ENCODE assay signal across 1 cellular context in genomic region chr9:3920586-3921582, GRCh38.
TF ChIP-seq lines count a peak whose summit lies in the region.

No MANE protein-coding gene starts in this region.

TF ChIP-seq in HepG2, 621 proteins besides CTCF, POLR2A, EP300 and RAD21 (continued from another document and continues in another):
- no peak for TF ChIP-seq UBTF (CRISPR knock-in tag; IDR thresholded peaks at IDR 0.05)
- no peak for TF ChIP-seq SUZ12 (IDR thresholded peaks at IDR 0.05; ENCODE audit: low read depth, low read length)
- no peak for TF ChIP-seq ERF (CRISPR knock-in tag; IDR thresholded peaks at IDR 0.05)
- TF ChIP-seq AHR (CRISPR knock-in tag; IDR thresholded peaks at IDR 0.05): no peak
- no peak for TF ChIP-seq RFX1 (IDR thresholded peaks at IDR 0.05)
- TF ChIP-seq ZFYVE20 (CRISPR knock-in tag; IDR thresholded peaks at IDR 0.05; ENCODE audit: borderline replicate concordance, low read depth): no peak
- no peak for TF ChIP-seq ZSCAN12 (CRISPR knock-in tag; IDR thresholded peaks at IDR 0.05)
- TF ChIP-seq SOX6 (IDR thresholded peaks at IDR 0.05): no peak
- peak; percentile 81 for TF ChIP-seq SOX6 (CRISPR knock-in tag; IDR thresholded peaks at IDR 0.05)
- TF ChIP-seq ZSCAN29 (CRISPR knock-in tag; conservative IDR thresholded peaks at IDR 0.05): 0 out of 2 replicates have a peak, but pooled peaks have one; percentile 64
- no peak for TF ChIP-seq CC2D1A (CRISPR knock-in tag; IDR thresholded peaks at IDR 0.05)
- TF ChIP-seq, protein P1, sequence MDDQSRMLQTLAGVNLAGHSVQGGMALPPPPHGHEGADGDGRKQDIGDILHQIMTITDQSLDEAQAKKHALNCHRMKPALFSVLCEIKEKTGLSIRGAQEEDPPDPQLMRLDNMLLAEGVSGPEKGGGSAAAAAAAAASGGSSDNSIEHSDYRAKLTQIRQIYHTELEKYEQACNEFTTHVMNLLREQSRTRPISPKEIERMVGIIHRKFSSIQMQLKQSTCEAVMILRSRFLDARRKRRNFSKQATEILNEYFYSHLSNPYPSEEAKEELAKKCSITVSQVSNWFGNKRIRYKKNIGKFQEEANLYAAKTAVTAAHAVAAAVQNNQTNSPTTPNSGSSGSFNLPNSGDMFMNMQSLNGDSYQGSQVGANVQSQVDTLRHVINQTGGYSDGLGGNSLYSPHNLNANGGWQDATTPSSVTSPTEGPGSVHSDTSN (CRISPR knock-in tag; IDR thresholded peaks at IDR 0.05; ENCODE audit: borderline replicate concordance): no peak
- TF ChIP-seq, protein P2, sequence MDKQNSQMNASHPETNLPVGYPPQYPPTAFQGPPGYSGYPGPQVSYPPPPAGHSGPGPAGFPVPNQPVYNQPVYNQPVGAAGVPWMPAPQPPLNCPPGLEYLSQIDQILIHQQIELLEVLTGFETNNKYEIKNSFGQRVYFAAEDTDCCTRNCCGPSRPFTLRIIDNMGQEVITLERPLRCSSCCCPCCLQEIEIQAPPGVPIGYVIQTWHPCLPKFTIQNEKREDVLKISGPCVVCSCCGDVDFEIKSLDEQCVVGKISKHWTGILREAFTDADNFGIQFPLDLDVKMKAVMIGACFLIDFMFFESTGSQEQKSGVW (CRISPR knock-in tag; IDR thresholded peaks at IDR 0.05; ENCODE audit: borderline replicate concordance): no peak
- no peak; the same call in 1 of the 2 replicates for TF ChIP-seq ZNF414 (CRISPR knock-in tag; IDR thresholded peaks at IDR 0.05)
- TF ChIP-seq ARNTL (CRISPR knock-in tag; IDR thresholded peaks at IDR 0.05): no peak
- TF ChIP-seq MEIS1 (CRISPR knock-in tag; IDR thresholded peaks at IDR 0.05; ENCODE audit: borderline replicate concordance): no peak
- TF ChIP-seq HDAC1 (CRISPR knock-in tag; IDR thresholded peaks at IDR 0.05): no peak
- no peak for TF ChIP-seq ZSCAN22 (CRISPR knock-in tag; IDR thresholded peaks at IDR 0.05)
- TF ChIP-seq ZBED4 (CRISPR knock-in tag; IDR thresholded peaks at IDR 0.05; ENCODE audit: borderline replicate concordance): 0 out of 2 replicates have a peak, but pooled peaks have one; percentile 14
- TF ChIP-seq SNAPC5 (CRISPR knock-in tag; IDR thresholded peaks at IDR 0.05; ENCODE audit: borderline replicate concordance): no peak
- TF ChIP-seq ZNF549 (CRISPR knock-in tag; IDR thresholded peaks at IDR 0.05): no peak
- no peak for TF ChIP-seq ZGPAT (CRISPR knock-in tag; IDR thresholded peaks at IDR 0.05)
- no peak for TF ChIP-seq ZFP90 (CRISPR knock-in tag; IDR thresholded peaks at IDR 0.05; ENCODE audit: borderline replicate concordance)
- no peak for TF ChIP-seq ZNF674 (CRISPR knock-in tag; IDR thresholded peaks at IDR 0.05; ENCODE audit: low read depth)
- no peak for TF ChIP-seq PRMT3 (CRISPR knock-in tag; IDR thresholded peaks at IDR 0.05; ENCODE audit: borderline replicate concordance, low read depth)
- no peak for TF ChIP-seq PAX8 (CRISPR knock-in tag; IDR thresholded peaks at IDR 0.05; ENCODE audit: borderline replicate concordance)
- no peak for TF ChIP-seq ZNF274 (CRISPR knock-in tag; IDR thresholded peaks at IDR 0.05)
- TF ChIP-seq ZNF496 (CRISPR knock-in tag; IDR thresholded peaks at IDR 0.05; ENCODE audit: insufficient replicate concordance): no peak
- no peak for TF ChIP-seq DNMT3B (CRISPR knock-in tag; conservative IDR thresholded peaks at IDR 0.05)
- TF ChIP-seq GLI4 (CRISPR knock-in tag; IDR thresholded peaks at IDR 0.05; ENCODE audit: borderline replicate concordance): no peak
- TF ChIP-seq PHF5A (CRISPR knock-in tag; IDR thresholded peaks at IDR 0.05; ENCODE audit: low read depth, unreplicated experiment): no peak
- TF ChIP-seq ZNF563 (CRISPR knock-in tag; IDR thresholded peaks at IDR 0.05): no peak
- no peak for TF ChIP-seq CAMTA2 (CRISPR knock-in tag; IDR thresholded peaks at IDR 0.05; ENCODE audit: borderline replicate concordance)
- TF ChIP-seq DR1 (CRISPR knock-in tag; IDR thresholded peaks at IDR 0.05): no peak
- no peak for TF ChIP-seq ZNF589 (CRISPR knock-in tag; conservative IDR thresholded peaks at IDR 0.05)
- peak; percentile 50 for TF ChIP-seq TEAD3 (CRISPR knock-in tag; optimal IDR thresholded peaks at IDR 0.05; ENCODE audit: borderline replicate concordance)
- TF ChIP-seq ZNF816 (CRISPR knock-in tag; IDR thresholded peaks at IDR 0.05; ENCODE audit: borderline replicate concordance): no peak
- TF ChIP-seq ZNF546 (CRISPR knock-in tag; conservative IDR thresholded peaks at IDR 0.05): no peak
- no peak for TF ChIP-seq ZNF501 (CRISPR knock-in tag; IDR thresholded peaks at IDR 0.05)
- no peak for TF ChIP-seq ARHGAP35 (CRISPR knock-in tag; IDR thresholded peaks at IDR 0.05; ENCODE audit: borderline replicate concordance)
- TF ChIP-seq, protein P3, sequence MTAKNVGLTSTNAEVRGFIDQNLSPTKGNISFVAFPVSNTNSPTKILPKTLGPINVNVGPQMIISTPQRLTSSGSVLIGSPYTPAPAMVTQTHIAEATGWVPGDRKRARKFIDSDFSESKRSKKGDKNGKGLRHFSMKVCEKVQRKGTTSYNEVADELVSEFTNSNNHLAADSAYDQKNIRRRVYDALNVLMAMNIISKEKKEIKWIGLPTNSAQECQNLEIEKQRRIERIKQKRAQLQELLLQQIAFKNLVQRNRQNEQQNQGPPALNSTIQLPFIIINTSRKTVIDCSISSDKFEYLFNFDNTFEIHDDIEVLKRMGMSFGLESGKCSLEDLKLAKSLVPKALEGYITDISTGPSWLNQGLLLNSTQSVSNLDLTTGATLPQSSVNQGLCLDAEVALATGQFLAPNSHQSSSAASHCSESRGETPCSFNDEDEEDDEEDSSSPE (CRISPR knock-in tag; IDR thresholded peaks at IDR 0.05): no peak
- peak; percentile 62 for TF ChIP-seq KDM6A (CRISPR knock-in tag; IDR thresholded peaks at IDR 0.05; ENCODE audit: low read depth)
- peak; percentile 85; the same call in 1 of the 2 replicates for TF ChIP-seq SIX1 (CRISPR knock-in tag; IDR thresholded peaks at IDR 0.05; ENCODE audit: borderline replicate concordance)
- no peak for TF ChIP-seq CSRNP2 (CRISPR knock-in tag; conservative IDR thresholded peaks at IDR 0.05; ENCODE audit: low read depth)
- no peak for TF ChIP-seq TMF1 (CRISPR knock-in tag; IDR thresholded peaks at IDR 0.05; ENCODE audit: low read depth)
- TF ChIP-seq, protein P4, sequence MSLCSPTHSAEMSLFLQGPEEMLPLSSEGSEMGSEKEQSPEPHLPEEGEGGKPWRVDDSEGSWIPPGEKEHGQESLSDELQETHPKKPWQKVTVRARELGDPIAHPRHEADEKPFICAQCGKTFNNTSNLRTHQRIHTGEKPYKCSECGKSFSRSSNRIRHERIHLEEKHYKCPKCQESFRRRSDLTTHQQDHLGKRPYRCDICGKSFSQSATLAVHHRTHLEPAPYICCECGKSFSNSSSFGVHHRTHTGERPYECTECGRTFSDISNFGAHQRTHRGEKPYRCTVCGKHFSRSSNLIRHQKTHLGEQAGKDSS (CRISPR knock-in tag; IDR thresholded peaks at IDR 0.05; ENCODE audit: borderline replicate concordance, low read depth): no peak
- TF ChIP-seq HOXA9 (CRISPR knock-in tag; IDR thresholded peaks at IDR 0.05; ENCODE audit: borderline replicate concordance): no peak
- TF ChIP-seq PHF21A (CRISPR knock-in tag; IDR thresholded peaks at IDR 0.05): no peak
- no peak for TF ChIP-seq ZNF7 (CRISPR knock-in tag; IDR thresholded peaks at IDR 0.05)
- peak; percentile 65 for TF ChIP-seq HNF4G (IDR thresholded peaks at IDR 0.05; ENCODE audit: borderline replicate concordance, low read depth, low read length)
- TF ChIP-seq HNF4G (CRISPR knock-in tag; IDR thresholded peaks at IDR 0.05; ENCODE audit: borderline replicate concordance, low read depth): no peak
- TF ChIP-seq REL (CRISPR knock-in tag; conservative IDR thresholded peaks at IDR 0.05): no peak
- peak; percentile 87 for TF ChIP-seq CEBPB (IDR thresholded peaks at IDR 0.05; ENCODE audit: borderline replicate concordance, low read depth, low read length)
- TF ChIP-seq, protein P5, sequence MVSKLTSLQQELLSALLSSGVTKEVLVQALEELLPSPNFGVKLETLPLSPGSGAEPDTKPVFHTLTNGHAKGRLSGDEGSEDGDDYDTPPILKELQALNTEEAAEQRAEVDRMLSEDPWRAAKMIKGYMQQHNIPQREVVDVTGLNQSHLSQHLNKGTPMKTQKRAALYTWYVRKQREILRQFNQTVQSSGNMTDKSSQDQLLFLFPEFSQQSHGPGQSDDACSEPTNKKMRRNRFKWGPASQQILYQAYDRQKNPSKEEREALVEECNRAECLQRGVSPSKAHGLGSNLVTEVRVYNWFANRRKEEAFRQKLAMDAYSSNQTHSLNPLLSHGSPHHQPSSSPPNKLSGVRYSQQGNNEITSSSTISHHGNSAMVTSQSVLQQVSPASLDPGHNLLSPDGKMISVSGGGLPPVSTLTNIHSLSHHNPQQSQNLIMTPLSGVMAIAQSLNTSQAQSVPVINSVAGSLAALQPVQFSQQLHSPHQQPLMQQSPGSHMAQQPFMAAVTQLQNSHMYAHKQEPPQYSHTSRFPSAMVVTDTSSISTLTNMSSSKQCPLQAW (CRISPR knock-in tag; IDR thresholded peaks at IDR 0.05): no peak
- no peak for TF ChIP-seq JUNB (CRISPR knock-in tag; IDR thresholded peaks at IDR 0.05; ENCODE audit: borderline replicate concordance)
